Comparison of ENCODE assay signal across 13 cellular contexts in the genomic region with DNA sequence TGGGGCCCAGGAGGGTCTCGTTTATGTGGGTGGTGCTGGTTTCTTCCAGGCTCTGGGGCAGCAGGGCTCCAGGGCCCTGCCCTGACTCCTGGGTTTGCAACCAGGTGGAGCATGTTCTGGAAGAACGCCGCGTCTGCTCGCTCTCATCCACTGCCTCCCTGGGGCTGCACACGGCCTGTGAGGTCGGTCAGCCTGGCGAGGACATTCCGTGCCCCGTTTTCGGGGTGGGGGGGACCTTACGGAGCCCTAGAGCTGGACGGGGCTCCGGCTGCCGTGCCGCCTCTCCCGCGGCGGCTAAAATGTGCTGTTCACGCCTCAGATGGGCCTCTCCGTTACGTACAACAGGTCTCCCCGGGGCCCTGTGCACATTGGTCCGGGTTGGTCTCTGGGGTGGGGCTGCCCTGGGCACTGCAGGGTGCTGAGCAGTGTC. TPM values are rescaled to one million over a fixed set of nuclear protein-coding genes. Genes with fewer than 3 reads are reported as not detected.
A peak's percentile ranks its signal among the peaks of the same experiment; 100 is the strongest.
DNase-seq lines count a peak whose midpoint lies in the region; ATAC-seq, FAIRE-seq and TF ChIP-seq lines count a peak whose summit lies in the region.
"Had no signal": no experiment of that assay in that cellular context is flagged by ENCODE, and none has a peak within 500 bp of the region (broad histone marks: within the 10 kb centered on the region; RNA-seq: fewer than 3 reads in every experiment).

No MANE protein-coding gene starts in this region.

- intact Hi-C loops in breast epithelium (cut with DNase I; ENCODE audit: low total_unique reads): no loop called here
- intact Hi-C loops in left lung (cut with DNase I): no loop called here
- intact Hi-C loops in gastrocnemius medialis (cut with DNase I; ENCODE audit: low total_unique reads): no loop called here

- no peak for TF ChIP-seq POLR2A in breast epithelium (IDR thresholded peaks at IDR 0.05)
- TF ChIP-seq POLR2A in gastrocnemius medialis (IDR thresholded peaks at IDR 0.05): no peak

- H3K4me3 ChIP-seq in BLaER1 treated with 17β-estradiol and CSF1 and Interleukin-3, amounts not matched to agents 10 nM and 100 nM: peak overlapping the region in 7 of 10 experiments; percentile 1 to 88 (median 70); a peak in 8 of 20 replicates
- peak overlapping the region in 2 of 3 donors; percentile 65 to 98 for H3K4me3 ChIP-seq in breast epithelium
- peak overlapping the region in 1 of 2 donors; percentile 70 for H3K4me3 ChIP-seq in left lung
- peak overlapping the region; percentile 41 to 84 (median 76) for H3K4me3 ChIP-seq in gastrocnemius medialis
- H3K4me3 ChIP-seq in WERI-Rb-1 (ENCODE audit: low read depth, low read length): no peak overlapping the region

- H3K27ac ChIP-seq in BLaER1 treated with 17β-estradiol and CSF1 and Interleukin-3, amounts not matched to agents 10 nM and 100 nM: peak overlapping the region in 1 of 11 experiments; percentile 76; a peak in 1 of 22 replicates
- H3K27ac ChIP-seq in breast epithelium (peak overlapping the region; percentile 89 to 96), left lung (peak overlapping the region; percentile 67 to 78), gastrocnemius medialis (peak overlapping the region; percentile 79 to 92 (median 85)), WERI-Rb-1 (no peak overlapping the region)

- no peak for DNase-seq in breast epithelium (ENCODE audit: low spot score in 2 of 2)
- DNase-seq in left lung: no peak
- DNase-seq in gastrocnemius medialis: peak in 1 of 2 donors; percentile 53
- no peak for DNase-seq in HTR-8/SVneo (ENCODE audit: insufficient read length, low spot score)
- no peak for DNase-seq in NCI-H69 (lab: John Stamatoyannopoulos, UW)
- no peak for DNase-seq in WERI-Rb-1
- DNase-seq: activated naive CD4-positive, alpha-beta T cell; NCI-H1048; NCI-H524; occipital lobe had no signal

- ATAC-seq in left lung: no peak
- ATAC-seq in gastrocnemius medialis: no peak
- ATAC-seq in HG03159 (IDR thresholded peaks at IDR 0.05; ENCODE audit: unreplicated experiment): no peak

- H3K9me3 ChIP-seq in BLaER1 treated with 17β-estradiol and CSF1 and Interleukin-3, amounts not matched to agents 10 nM and 100 nM (replicated peaks in 1 of 11): no peaks in the 10 kb centered on the region
- no peaks in the 10 kb centered on the region for H3K9me3 ChIP-seq in breast epithelium
- no peaks in the 10 kb centered on the region for H3K9me3 ChIP-seq in left lung
- H3K9me3 ChIP-seq in gastrocnemius medialis: no peaks in the 10 kb centered on the region
- no peaks in the 10 kb centered on the region for H3K9me3 ChIP-seq in WERI-Rb-1 (ENCODE audit: severe bottlenecking)

- no peaks in the 10 kb centered on the region for H3K36me3 ChIP-seq in BLaER1 treated with 17β-estradiol and CSF1 and Interleukin-3, amounts not matched to agents 10 nM and 100 nM
- H3K36me3 ChIP-seq in breast epithelium (no peaks in the 10 kb centered on the region), left lung (no peaks in the 10 kb centered on the region), gastrocnemius medialis (no peaks in the 10 kb centered on the region), WERI-Rb-1 (peaks cover 3% of the 10 kb centered on the region; the same call in 1 of the 2 replicates)

- peaks cover 0 to 20% (median 0%) of the 10 kb centered on the region in 11 experiments; a peak in 6 of 22 replicates for H3K27me3 ChIP-seq in BLaER1 treated with 17β-estradiol and CSF1 and Interleukin-3, amounts not matched to agents 10 nM and 100 nM
- no peaks in the 10 kb centered on the region for H3K27me3 ChIP-seq in breast epithelium
- H3K27me3 ChIP-seq in left lung: peaks cover 0 to 48% of the 10 kb centered on the region in 2 donors
- H3K27me3 ChIP-seq in gastrocnemius medialis: no peaks in the 10 kb centered on the region
- no peaks in the 10 kb centered on the region for H3K27me3 ChIP-seq in WERI-Rb-1 (ENCODE audit: insufficient read depth, low read depth, severe bottlenecking)

- peaks cover 63 to 86% (median 78%) of the 10 kb centered on the region in 10 experiments for H3K4me1 ChIP-seq in BLaER1 treated with 17β-estradiol and CSF1 and Interleukin-3, amounts not matched to agents 10 nM and 100 nM
- H3K4me1 ChIP-seq in breast epithelium: peaks cover 24 to 37% of the 10 kb centered on the region in 2 donors
- peaks cover 38 to 65% of the 10 kb centered on the region in 2 donors for H3K4me1 ChIP-seq in left lung
- H3K4me1 ChIP-seq in gastrocnemius medialis: peaks cover 58 to 71% of the 10 kb centered on the region in 2 donors

- H3K9ac ChIP-seq in BLaER1 treated with 17β-estradiol and CSF1 and Interleukin-3, amounts not matched to agents 10 nM and 100 nM: peak overlapping the region in 10 of 11 experiments; percentile 1 to 85 (median 76); a peak in 12 of 22 replicates

- in situ Hi-C loops in gastrocnemius medialis (cut with MboI; ENCODE audit: low sequenced_read_pairs in 4 of 4): loop anchor here in 1 of 4 donors (25.0 kb wide), 1 partner anchor 135 kb away; no protein-coding TSS in a partner anchor

- H4K20me1 ChIP-seq in BLaER1 treated with 17β-estradiol and CSF1 and Interleukin-3, amounts not matched to agents 10 nM and 100 nM: peaks cover 77 to 80% (median 79%) of the 10 kb centered on the region in 11 experiments

- peak overlapping the region; percentile 83 to 100 (median 100) for H3K4me2 ChIP-seq in BLaER1 treated with 17β-estradiol and CSF1 and Interleukin-3, amounts not matched to agents 10 nM and 100 nM

- FAIRE-seq in HTR-8/SVneo (lab: Jason Lieb, UNC): no peak

- TF ChIP-seq CTCF in breast epithelium (IDR thresholded peaks at IDR 0.05) (no peak), left lung (IDR thresholded peaks at IDR 0.05) (no peak), gastrocnemius medialis (IDR thresholded peaks at IDR 0.05 in 4 of 5, conservative IDR thresholded peaks at IDR 0.05 in 1 of 5) (no peak), WERI-Rb-1 (IDR thresholded peaks at IDR 0.05; ENCODE audit: low read depth, low read length) (no peak)

RNA-seq across cellular contexts. Expression of gene GNA11, which starts 3.3 kb away (rescaled TPM):
- total RNA-seq in breast epithelium (10 to 100 TPM; 40.5 to 52.0 (median 42.3) TPM), left lung (10 to 100 TPM; 57.2 to 59.9 TPM), gastrocnemius medialis (10 to 100 TPM; 38.3 to 72.5 (median 68.5) TPM)

RNA-seq across cellular contexts. Expression of gene TLE5, which starts 35.2 kb away (rescaled TPM):
- total RNA-seq in breast epithelium: 100 to 1,000 TPM; 329 to 407 (median 397) TPM
- total RNA-seq in left lung: 100 to 1,000 TPM; 335 to 409 TPM
- total RNA-seq in gastrocnemius medialis: 100 to 1,000 TPM; 437 to 686 (median 474) TPM

RNA-seq across cellular contexts. Expression of gene GNA15, which starts 38.4 kb away (rescaled TPM):
- 10 to 100 TPM in 1 of 3 donors, 1 to 10 TPM in 2; 7.8 to 16.2 (median 8.5) TPM for total RNA-seq in breast epithelium
- 10 to 100 TPM; 17.6 to 35.9 TPM for total RNA-seq in left lung
- 1 to 10 TPM in 1 of 4 donors, under 1 TPM in 3; 0.51 to 1.2 (median 0.81) TPM for total RNA-seq in gastrocnemius medialis
- total RNA-seq: SK-MEL-5 had no signal
